Comparison of ENCODE assay signal across 8 cellular contexts in genomic region chr16:68022728-68023537, GRCh38. TPM values are rescaled to one million over a fixed set of nuclear protein-coding genes. Genes with fewer than 3 reads are reported as not detected.
DNase-seq lines count a peak whose midpoint lies in the region; ATAC-seq and TF ChIP-seq lines count a peak whose summit lies in the region.

TSS of gene DDX28 (minus strand) at chr16:68023232. CDS start at chr16:68023202, 30 bp downstream.
TSS of gene DUS2 (plus strand) at chr16:68023284. CDS start at chr16:68038024, 14,740 bp downstream.

- H3K4me1 ChIP-seq in Panc1 (ENCODE audit: control insufficient read depth, insufficient read depth, low read length) (peaks cover 5% of the 10 kb centered on the region), esophagus (ENCODE audit: control insufficient read depth in 2 of 2, insufficient read depth in 2 of 2, low read length in 1 of 2) (peaks cover 8 to 11% of the 10 kb centered on the region in 2 donors), mucosa of stomach (ENCODE audit: control insufficient read depth, insufficient read depth, low read length) (peaks cover 15% of the 10 kb centered on the region)

- peaks cover 70% of the 10 kb centered on the region for H3K36me3 Mint-ChIP-seq in activated T-cell treated with anti-CD3 and anti-CD28 coated beads, Interleukin-2, amount 50 U/mL, for 24 hours (ENCODE audit: low read depth)

- in situ Hi-C loops in Panc1 (cut with HindIII; ENCODE audit: low pct_unique_long_range_greater_than_20kb, low sequenced_read_pairs) = no loop called here

- no peaks in the 10 kb centered on the region for H3K27me3 Mint-ChIP-seq in activated T-cell treated with anti-CD3 and anti-CD28 coated beads, Interleukin-2, amount 50 U/mL, for 24 hours

- H3K4me3 Mint-ChIP-seq in activated T-cell treated with anti-CD3 and anti-CD28 coated beads, Interleukin-2, amount 50 U/mL, for 24 hours = peak within 1 kb of the TSS; percentile 93

- H3K9me3 ChIP-seq in Panc1 (ENCODE audit: control insufficient read depth, insufficient read depth, low read depth, low read length) = no peaks in the 10 kb centered on the region
- no peaks in the 10 kb centered on the region for H3K9me3 ChIP-seq in esophagus (ENCODE audit: control insufficient read depth in 2 of 2, insufficient read depth in 1 of 2, low read depth in 1 of 2, low read length in 1 of 2)
- no peaks in the 10 kb centered on the region for H3K9me3 ChIP-seq in mucosa of stomach (ENCODE audit: control insufficient read depth, low read length)

- POLR2A ChIA-PET in Panc1 (lab: Charles Lee) = interaction anchor here (0.7 kb wide), 1 partner anchor 10 kb away, joined by 4 read pairs; no protein-coding TSS in a partner anchor

- WGBS in esophagus, 2 donors = 0% methylated on average over 79 to 84 of the region's 84 CpGs

- DNase-seq in DMS114 treated with DMSO at 0.1 percent for 48 hours (lab: John Stamatoyannopoulos, UW; ENCODE audit: unreplicated experiment) = peak; percentile 70
- DNase-seq in Jurkat, Clone E6-1 (ENCODE audit: low read depth, low spot score) = peak; percentile 93
- DNase-seq in Panc1 (ENCODE audit: low read depth, low spot score) = peak; percentile 55
- peak; percentile 98 for DNase-seq in activated T-cell treated with anti-CD3 and anti-CD28 coated beads, Interleukin-2, amount 50 U/mL, for 24 hours
- peak; percentile 88 to 95 for DNase-seq in stimulated activated CD8-positive, alpha-beta memory T cell treated with anti-CD3 and anti-CD28 coated beads, Interleukin-4, amount 100 ng/mL, for 4 hours (ENCODE audit: low read depth in 2 of 2, low spot score in 1 of 2)

- H3K4me3 ChIP-seq in Jurkat, Clone E6-1 (ENCODE audit: low read length) = peak within 1 kb of the TSS; percentile 99
- H3K4me3 ChIP-seq in Panc1 (ENCODE audit: low read depth in 2 of 2, low read length in 2 of 2) = peak within 1 kb of the TSS; percentile 91 to 93
- H3K4me3 ChIP-seq in esophagus (ENCODE audit: low read depth in 1 of 2, low read length in 2 of 2) = peak within 1 kb of the TSS; percentile 75 to 99
- H3K4me3 ChIP-seq in mucosa of stomach (ENCODE audit: low read length) = peak within 1 kb of the TSS; percentile 81

- H3K27ac ChIP-seq in Panc1 (ENCODE audit: low read length) (peak within 1 kb of the TSS; percentile 94), esophagus (ENCODE audit: low read depth in 2 of 2, low read length in 1 of 2) (peak within 1 kb of the TSS; percentile 72 to 94)

- intact Hi-C loops in Panc1 (cut with micrococcal nuclease; ENCODE audit: unreplicated experiment) = no loop called here

- peak within 1 kb of the TSS; percentile 91 for H3K9ac ChIP-seq in mucosa of stomach (ENCODE audit: low read length)

- H3K4me1 Mint-ChIP-seq in activated T-cell treated with anti-CD3 and anti-CD28 coated beads, Interleukin-2, amount 50 U/mL, for 24 hours (ENCODE audit: low read depth) = peaks cover 40% of the 10 kb centered on the region

- no peaks in the 10 kb centered on the region for H3K9me3 Mint-ChIP-seq in activated T-cell treated with anti-CD3 and anti-CD28 coated beads, Interleukin-2, amount 50 U/mL, for 24 hours

- TF ChIP-seq CTCF in Panc1 (IDR thresholded peaks at IDR 0.05) = no peak

- ATAC-seq in GM21529 (IDR thresholded peaks at IDR 0.05; ENCODE audit: unreplicated experiment) = peak; percentile 72
- peak; percentile 94 for ATAC-seq in Panc1

- CTCF ChIA-PET in Panc1 (lab: Charles Lee) = interaction anchor here (0.6 kb wide), 1 partner anchor 17 kb away, joined by 4 read pairs; no protein-coding TSS in a partner anchor

- no TSS peak for BruUV-seq in Panc1 (replicated peaks; lab: Mats Ljungman, UMichigan)

- H3K36me3 ChIP-seq in Panc1 (ENCODE audit: control insufficient read depth, insufficient read depth, low read length) (peaks cover 8% of the 10 kb centered on the region), esophagus (ENCODE audit: control insufficient read depth in 2 of 2, insufficient read depth in 2 of 2, low read length in 1 of 2) (peaks cover 0 to 3% of the 10 kb centered on the region in 2 donors), mucosa of stomach (ENCODE audit: control insufficient read depth, insufficient read depth, low read length) (no peaks in the 10 kb centered on the region)

- H3K27ac Mint-ChIP-seq in activated T-cell treated with anti-CD3 and anti-CD28 coated beads, Interleukin-2, amount 50 U/mL, for 24 hours = peak within 1 kb of the TSS; percentile 97

- no peaks in the 10 kb centered on the region for H3K27me3 ChIP-seq in Panc1 (ENCODE audit: control insufficient read depth, insufficient read depth, low read length)
- H3K27me3 ChIP-seq in esophagus (ENCODE audit: control insufficient read depth in 1 of 2, insufficient read depth in 2 of 2, low read length in 2 of 2) = no peaks in the 10 kb centered on the region
- no peaks in the 10 kb centered on the region for H3K27me3 ChIP-seq in mucosa of stomach (ENCODE audit: control insufficient read depth, insufficient read depth, low read length)

RNA-seq across cellular contexts. Expression of gene DDX28, which starts in this region (rescaled TPM):
- polyA plus RNA-seq in Jurkat, Clone E6-1 (2012; ENCODE audit: insufficient read depth, insufficient read length) = 19.9 TPM
- total RNA-seq in Panc1 (2021; ENCODE audit: unreplicated experiment) = 8.4 TPM
- 7.3 TPM for polyA plus RNA-seq in Panc1 (2012; ENCODE audit: insufficient read length)
- 10 to 100 TPM in 1 of 2 donors, 1 to 10 TPM in 1; 4.0 to 13.1 TPM for polyA plus RNA-seq in esophagus

RNA-seq across cellular contexts. Expression of gene DUS2, which starts in this region (rescaled TPM):
- polyA plus RNA-seq in Jurkat, Clone E6-1 (2012; ENCODE audit: insufficient read depth, insufficient read length) = 30.2 TPM
- total RNA-seq in Panc1 (2021; ENCODE audit: unreplicated experiment) = 12.1 TPM
- 8.1 TPM for polyA plus RNA-seq in Panc1 (2012; ENCODE audit: insufficient read length)
- 10 to 100 TPM in 1 of 2 donors, 1 to 10 TPM in 1; 6.2 to 11.1 TPM for polyA plus RNA-seq in esophagus

Comparison
In these comparisons a context has a peak if more than half of its experiments do, and no peak if none do; other contexts are left out.
1. Peak in every context shown above with its lines: DNase-seq, ATAC-seq, H3K4me3 ChIP-seq and H3K27ac ChIP-seq.